ENCODE assay signal across 15 cellular contexts in the genomic region with DNA sequence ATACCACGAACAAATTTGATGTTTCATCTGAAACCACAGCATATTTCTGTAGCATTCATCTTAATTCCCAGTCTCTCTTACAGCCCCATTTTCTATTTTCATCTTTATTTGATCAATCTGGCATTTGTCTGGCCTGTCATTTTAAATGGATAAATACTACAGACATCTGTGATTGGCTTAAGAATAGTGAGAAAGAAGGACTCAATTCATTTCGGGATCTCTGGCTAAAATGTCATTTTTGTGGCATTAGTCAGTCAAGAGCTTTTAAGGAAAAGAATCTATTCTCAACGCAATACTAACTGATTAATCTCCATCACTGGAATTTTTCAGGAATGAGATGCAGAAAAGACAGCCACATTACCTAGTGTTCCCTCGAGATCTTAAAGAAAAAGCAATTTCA.
DNase-seq lines count a peak whose midpoint lies in the region; ATAC-seq and TF ChIP-seq lines count a peak whose summit lies in the region.
"Had no signal": no experiment of that assay in that cellular context is flagged by ENCODE, and none has a peak within 500 bp of the region (broad histone marks: within the 10 kb centered on the region; RNA-seq: fewer than 3 reads in every experiment).

No MANE protein-coding gene starts in this region.

- TF ChIP-seq RAD21 in SK-N-SH (IDR thresholded peaks at IDR 0.05; ENCODE audit: low read length), result no peak

- TF ChIP-seq EP300 in SK-N-SH (IDR thresholded peaks at IDR 0.05; ENCODE audit: borderline replicate concordance in 1 of 2, low read depth in 1 of 2, low read length in 1 of 2), result peak; percentile 71 to 97
- no peak for TF ChIP-seq EP300 in gastroesophageal sphincter (IDR thresholded peaks at IDR 0.05)

- H3K4me1 ChIP-seq in SK-N-SH (ENCODE audit: control insufficient read depth in 1 of 2, insufficient read depth in 2 of 2, low read depth in 1 of 2, low read length in 1 of 2) (peaks cover 0 to 27% of the 10 kb centered on the region in 2 experiments; a peak in 3 of 4 replicates), gastroesophageal sphincter (peaks cover 4 to 20% (median 9%) of the 10 kb centered on the region in 3 donors), prostate gland (replicated peaks) (peaks cover 3% of the 10 kb centered on the region)

- 1% methylated on average over 4 of the region's 4 CpGs for WGBS in SK-N-SH (ENCODE audit: low lambda C conversion rate)
- 66 to 71% methylated on average over 4 of the region's 4 CpGs for WGBS in gastroesophageal sphincter (ENCODE audit: low coverage in 1 of 2), 2 donors
- WGBS in prostate gland, result 85% methylated on average over 4 of the region's 4 CpGs

- H3K9me3 ChIP-seq in SK-N-SH, result no peaks in the 10 kb centered on the region
- H3K9me3 ChIP-seq in gastroesophageal sphincter, result no peaks in the 10 kb centered on the region
- no peaks in the 10 kb centered on the region for H3K9me3 ChIP-seq in prostate gland

- H4K20me1 ChIP-seq in SK-N-SH (ENCODE audit: insufficient read depth), result no peaks in the 10 kb centered on the region

- H3K9ac ChIP-seq in SK-N-SH, result peak overlapping the region; percentile 49; the same call in 1 of the 2 replicates

- DNase-seq in EH (ENCODE audit: low read depth) (peak; percentile 94), SK-N-SH (no peak), fibroblast of mammary gland (ENCODE audit: low read depth) (peak; percentile 89), retinal pigment epithelial cell (ENCODE audit: low read depth) (peak; percentile 68), DMS53 (lab: John Stamatoyannopoulos, UW) (no peak), prostate gland (ENCODE audit: low spot score) (no peak)
- DNase-seq: activated naive CD8-positive, alpha-beta T cell treated with anti-CD3 and anti-CD28 coated beads, Interleukin-2, amount 50 U/mL, for 24 hours; effector CD4-positive, alpha-beta T cell; NCI-H1092; NCI-H510A; stimulated activated CD4-positive, alpha-beta T cell treated with anti-CD3 and anti-CD28 coated beads, Interleukin-2, amount 100 ng/mL, for 48 hours; stimulated activated naive CD4-positive, alpha-beta T cell treated with Interleukin-2 at 50 U/mL for 16 hours had no signal

- CTCF ChIA-PET in SK-N-SH (lab: Yijun Ruan, JAX), result interaction anchor here (0.6 to 1.9 kb wide), 2 partner anchors 586 to 589 kb away, joined by 3 to 5 read pairs; partner anchors contain the start of gene IRS1

- H3K79me2 ChIP-seq in SK-N-SH (ENCODE audit: insufficient read depth), result no peaks in the 10 kb centered on the region
- H3K79me2 ChIP-seq: hepatocyte had no signal

- H3K9me2 ChIP-seq in SK-N-SH, result no peaks in the 10 kb centered on the region

- H3K36me3 ChIP-seq in SK-N-SH (replicated peaks in 1 of 2; ENCODE audit: control insufficient read depth in 1 of 2, insufficient read depth in 2 of 2, low read length in 1 of 2) (no peaks in the 10 kb centered on the region), gastroesophageal sphincter (no peaks in the 10 kb centered on the region), prostate gland (no peaks in the 10 kb centered on the region)

- peak overlapping the region; percentile 13 for H3K4me2 ChIP-seq in SK-N-SH
- H3K4me2 ChIP-seq: hepatocyte had no signal

- H3K27ac ChIP-seq in SK-N-SH (ENCODE audit: low read depth in 2 of 2, low read length in 1 of 2) (peak overlapping the region; percentile 68 to 83; a peak in 3 of 4 replicates), gastroesophageal sphincter (no peak overlapping the region), prostate gland (no peak overlapping the region)
- H3K27ac ChIP-seq: hepatocyte had no signal

- peaks cover 19% of the 10 kb centered on the region for H3F3A ChIP-seq in SK-N-SH (replicated peaks; ENCODE audit: insufficient read depth)

- no peak overlapping the region for H2AFZ ChIP-seq in SK-N-SH (ENCODE audit: low read depth)
- H2AFZ ChIP-seq: hepatocyte had no signal

- peak overlapping the region in 1 of 2 experiments; percentile 18; a peak in 1 of 4 replicates for H3K4me3 ChIP-seq in SK-N-SH (ENCODE audit: low read depth in 2 of 2, low read length in 1 of 2)
- H3K4me3 ChIP-seq in fibroblast of mammary gland (ENCODE audit: control insufficient read depth, low read depth, low read length), result no peak overlapping the region
- H3K4me3 ChIP-seq in retinal pigment epithelial cell (ENCODE audit: low read length), result no peak overlapping the region
- H3K4me3 ChIP-seq in gastroesophageal sphincter, result no peak overlapping the region
- no peak overlapping the region for H3K4me3 ChIP-seq in prostate gland
- H3K4me3 ChIP-seq: hepatocyte had no signal

- TF ChIP-seq POLR2A in gastroesophageal sphincter (IDR thresholded peaks at IDR 0.05) (no peak), prostate gland (IDR thresholded peaks at IDR 0.05) (no peak)

- intact Hi-C loops in prostate gland (cut with DNase I), result loop anchor here (10.0 kb wide), 1 partner anchor 581 kb away; the partner anchor contains the start of gene IRS1

- ATAC-seq in gastroesophageal sphincter, result no peak
- ATAC-seq in HG03469 (IDR thresholded peaks at IDR 0.05; ENCODE audit: unreplicated experiment), result no peak
- ATAC-seq: activated naive CD8-positive, alpha-beta T cell treated with anti-CD3 and anti-CD28 coated beads, Interleukin-2, amount 50 U/mL, for 24 hours had no signal

- TF ChIP-seq CTCF in SK-N-SH (IDR thresholded peaks at IDR 0.05), result no peak
- TF ChIP-seq CTCF in fibroblast of mammary gland (conservative IDR thresholded peaks at IDR 0.05; ENCODE audit: control insufficient read depth, insufficient read depth, low read depth, low read length), result no peak
- no peak for TF ChIP-seq CTCF in retinal pigment epithelial cell (conservative IDR thresholded peaks at IDR 0.05; ENCODE audit: low read depth, low read length)
- TF ChIP-seq CTCF in gastroesophageal sphincter (IDR thresholded peaks at IDR 0.05), result no peak
- no peak for TF ChIP-seq CTCF in prostate gland (IDR thresholded peaks at IDR 0.05)

- no peaks in the 10 kb centered on the region for H3K27me3 ChIP-seq in SK-N-SH (ENCODE audit: insufficient read depth)
- no peaks in the 10 kb centered on the region for H3K27me3 ChIP-seq in gastroesophageal sphincter
- H3K27me3 ChIP-seq in prostate gland (replicated peaks; ENCODE audit: insufficient read depth), result no peaks in the 10 kb centered on the region
- H3K27me3 ChIP-seq: hepatocyte had no signal

- POLR2A ChIA-PET in SK-N-SH (lab: Yijun Ruan, JAX), result no interaction called here

TF ChIP-seq in SK-N-SH, 30 proteins besides CTCF, POLR2A, EP300 and RAD21 (continues in another document):
- no peak for TF ChIP-seq MXI1 (IDR thresholded peaks at IDR 0.05; ENCODE audit: low read depth, low read length)
- peak; percentile 80 for TF ChIP-seq FOSL2 (IDR thresholded peaks at IDR 0.05; ENCODE audit: borderline replicate concordance, low read depth)
- TF ChIP-seq TCF12 (IDR thresholded peaks at IDR 0.05), result peak; percentile 98
- no peak for TF ChIP-seq IRF3 (IDR thresholded peaks at IDR 0.05; ENCODE audit: low read depth, low read length)
- TF ChIP-seq RCOR1 (IDR thresholded peaks at IDR 0.05; ENCODE audit: low read length), result no peak
- TF ChIP-seq TAF1 (IDR thresholded peaks at IDR 0.05; ENCODE audit: borderline replicate concordance, low read depth, low read length), result no peak
- TF ChIP-seq EZH2phosphoT487 (IDR thresholded peaks at IDR 0.05; ENCODE audit: borderline replicate concordance, low read depth), result no peak
- no peak for TF ChIP-seq MAX (IDR thresholded peaks at IDR 0.05; ENCODE audit: low read depth)
- no peak for TF ChIP-seq SIN3A (IDR thresholded peaks at IDR 0.05; ENCODE audit: borderline replicate concordance, low read depth, low read length)
- TF ChIP-seq GABPA (IDR thresholded peaks at IDR 0.05; ENCODE audit: low read depth), result no peak
- no peak for TF ChIP-seq NRF1 (IDR thresholded peaks at IDR 0.05; ENCODE audit: low read depth, low read length)
- peak; percentile 96 for TF ChIP-seq PBX3 (IDR thresholded peaks at IDR 0.05)
- 0 out of 2 replicates have a peak, but pooled peaks have one; percentile 36 for TF ChIP-seq ZBTB33 (IDR thresholded peaks at IDR 0.05; ENCODE audit: borderline replicate concordance, low read depth)

Comparison
In these comparisons a context has a peak if more than half of its experiments do, and no peak if none do; other contexts are left out.
1. DNase-seq: peak in EH (single experiment), fibroblast of mammary gland (single experiment) and retinal pigment epithelial cell (single experiment); none in SK-N-SH (single experiment), DMS53 (single experiment) and prostate gland (single experiment).
2. H3K27ac ChIP-seq: peak in SK-N-SH (2 of 2); none in gastroesophageal sphincter (0 of 4) and prostate gland (0 of 2).